ENCODE assay signal across 16 cellular contexts in genomic region chr4:120816385-120816784, GRCh38.
A peak's percentile ranks its signal among the peaks of the same experiment; 100 is the strongest.
DNase-seq lines count a peak whose midpoint lies in the region; ATAC-seq and TF ChIP-seq lines count a peak whose summit lies in the region.
"Had no signal": no experiment of that assay in that cellular context is flagged by ENCODE, and none has a peak within 500 bp of the region (broad histone marks: within the 10 kb centered on the region; RNA-seq: fewer than 3 reads in every experiment).

No MANE protein-coding gene starts in this region.

- H3K36me3 ChIP-seq in KMS-11 (ENCODE audit: insufficient read depth) = no peaks in the 10 kb centered on the region
- H3K36me3 ChIP-seq in thyroid gland = no peaks in the 10 kb centered on the region

- TF ChIP-seq CTCF in CD14-positive monocyte (IDR thresholded peaks at IDR 0.05) (no peak), KMS-11 (conservative IDR thresholded peaks at IDR 0.05; ENCODE audit: low read depth, low read length) (no peak), thyroid gland (IDR thresholded peaks at IDR 0.05) (no peak)

- DNase-seq in CD14-positive monocyte (ENCODE audit: low spot score) (no peak), NCI-H524 (lab: John Stamatoyannopoulos, UW) (no peak), thyroid gland (no peak)
- no peak for DNase-seq in central memory CD8-positive, alpha-beta T cell (ENCODE audit: low spot score in 2 of 2)
- no peak for DNase-seq in activated CD8-positive, alpha-beta memory T cell treated with anti-CD3 and anti-CD28 coated beads, Interleukin-2, amount 50 U/mL, for 48 hours
- DNase-seq: C1 segment of cervical spinal cord; DMS 273 treated with DMSO at 0.1 percent for 48 hours; effector CD4-positive, alpha-beta T cell; glutamatergic neuron; Kasumi-1; NCI-H1105 treated with DMSO at 0.1 percent for 48 hours; NCI-H69; occipital lobe had no signal

- H3K27ac ChIP-seq in KMS-11 (peak overlapping the region; percentile 35), skin epidermis (peak overlapping the region in 11 of 21 experiments; percentile 0 to 75 (median 27)), thyroid gland (no peak overlapping the region)

- H3K27me3 ChIP-seq in KMS-11 (ENCODE audit: insufficient read depth, low read depth) (no peaks in the 10 kb centered on the region), thyroid gland (no peaks in the 10 kb centered on the region)

- peak overlapping the region; percentile 52 for H3K4me2 ChIP-seq in KMS-11

- TF ChIP-seq POLR2A in thyroid gland (IDR thresholded peaks at IDR 0.05) = no peak

- peak overlapping the region; percentile 51 for H2AFZ ChIP-seq in KMS-11 (ENCODE audit: low read depth)

- no peaks in the 10 kb centered on the region for H3K9me3 ChIP-seq in thyroid gland

- H3K4me3 ChIP-seq in KMS-11 (IDR thresholded peaks at IDR 0.05; ENCODE audit: insufficient read depth, low read depth, low read length) = no peak overlapping the region
- H3K4me3 ChIP-seq in skin epidermis = peak overlapping the region in 3 of 7 experiments; percentile 10 to 23 (median 14)
- H3K4me3 ChIP-seq in thyroid gland (replicated peaks in 1 of 3) = peak overlapping the region in 1 of 3 donors; percentile 8

- H3K9ac ChIP-seq in KMS-11 = peak overlapping the region; percentile 25; the same call in 1 of the 2 replicates

- H3K27ac Mint-ChIP-seq in CD14-positive monocyte = peak overlapping the region in 1 of 7 donors; percentile 48
- no peak overlapping the region for H3K27ac Mint-ChIP-seq in central memory CD8-positive, alpha-beta T cell (ENCODE audit: low read depth)

- H3K79me2 ChIP-seq in KMS-11 (ENCODE audit: insufficient read depth, low read depth) = no peaks in the 10 kb centered on the region

- H3K4me1 ChIP-seq in KMS-11 (ENCODE audit: low read depth, poor library complexity, severe bottlenecking) = peaks cover 11% of the 10 kb centered on the region
- no peaks in the 10 kb centered on the region for H3K4me1 ChIP-seq in thyroid gland

- no peaks in the 10 kb centered on the region for H4K20me1 ChIP-seq in KMS-11 (ENCODE audit: insufficient read depth)

- H3K27me3 Mint-ChIP-seq in CD14-positive monocyte (ENCODE audit: low read depth in 3 of 3) = no peaks in the 10 kb centered on the region
- H3K27me3 Mint-ChIP-seq in central memory CD8-positive, alpha-beta T cell = no peaks in the 10 kb centered on the region

- WGBS in thyroid gland, 2 donors = 58 to 62% methylated on average over 7 of the region's 7 CpGs

- H3K9me3 Mint-ChIP-seq in CD14-positive monocyte = peaks cover 0 to 10% (median 5%) of the 10 kb centered on the region in 7 donors
- H3K9me3 Mint-ChIP-seq in central memory CD8-positive, alpha-beta T cell = no peaks in the 10 kb centered on the region

- H3K4me3 Mint-ChIP-seq in CD14-positive monocyte = peak overlapping the region; percentile 47 to 83
- H3K4me3 Mint-ChIP-seq in central memory CD8-positive, alpha-beta T cell = peak overlapping the region; percentile 29

- no peak for ATAC-seq in central memory CD8-positive, alpha-beta T cell (replicated peaks; ENCODE audit: extremely low read depth, poor library complexity, severe bottlenecking)
- ATAC-seq: Panc1 had no signal

- H3K4me1 Mint-ChIP-seq in CD14-positive monocyte = peaks cover 12% of the 10 kb centered on the region
- peaks cover 5% of the 10 kb centered on the region for H3K4me1 Mint-ChIP-seq in central memory CD8-positive, alpha-beta T cell

- H3K36me3 Mint-ChIP-seq in CD14-positive monocyte = no peaks in the 10 kb centered on the region
- no peaks in the 10 kb centered on the region for H3K36me3 Mint-ChIP-seq in central memory CD8-positive, alpha-beta T cell (ENCODE audit: insufficient read depth)

- intact Hi-C loops in CD14-positive monocyte (cut with micrococcal nuclease) (no loop called here), thyroid gland (cut with DNase I) (no loop called here)

Comparison
In these comparisons a context has a peak if more than half of its experiments do, and no peak if none do; other contexts are left out.
1. H3K27ac ChIP-seq: peak in KMS-11 (single experiment) and skin epidermis (11 of 21); none in thyroid gland (0 of 3).